26 cellular contexts compared by ENCODE assay signal in the genomic region with DNA sequence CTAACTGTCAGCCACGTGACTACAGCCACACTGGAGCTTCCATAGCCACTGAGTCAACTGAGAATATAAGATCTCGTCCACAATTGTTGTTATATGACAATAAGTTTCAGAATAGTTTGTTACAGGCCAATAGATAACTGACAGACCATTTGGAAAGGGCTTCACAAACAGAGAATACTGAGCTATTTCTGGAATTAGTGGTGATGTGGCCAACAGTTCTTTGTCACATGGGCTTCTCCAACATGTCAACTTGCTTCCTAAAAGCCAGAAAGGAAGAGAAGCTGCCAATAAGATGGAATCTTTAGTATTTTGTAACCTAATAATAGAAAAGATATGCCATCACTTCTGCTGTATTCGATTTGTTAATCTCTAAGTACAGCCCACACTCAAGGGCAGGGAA.
"Had no signal": no experiment of that assay in that cellular context is flagged by ENCODE, and none has a peak within 500 bp of the region (broad histone marks: within the 10 kb centered on the region; RNA-seq: fewer than 3 reads in every experiment).

No MANE protein-coding gene starts in this region.

- ATAC-seq: activated CD4-positive, alpha-beta T cell treated with anti-CD3 and anti-CD28 coated beads for 36 hours; activated CD8-positive, alpha-beta memory T cell treated with anti-CD3 and anti-CD28 coated beads, Interleukin-2, amount 10 ng/mL, durations not matched to agents 7 days and 5 days; activated CD8-positive, alpha-beta T cell treated with anti-CD3 and anti-CD28 coated beads, Interleukin-2, amount 10 ng/mL, durations not matched to agents 7 days and 5 days; activated naive CD4-positive, alpha-beta T cell treated with anti-CD3 and anti-CD28 coated beads, Interleukin-2, amount 50 U/mL, for 72 hours; activated T-cell treated with anti-CD3 and anti-CD28 coated beads, Interleukin-2, amount 50 U/mL, for 72 hours had no signal

- H3K4me1 ChIP-seq: colonic mucosa, esophagus squamous epithelium had no signal

- DNase-seq: activated CD4-positive, alpha-beta memory T cell treated with anti-CD3 and anti-CD28 coated beads for 36 hours; activated CD4-positive, alpha-beta T cell treated with anti-CD3 and anti-CD28 coated beads for 36 hours; activated CD4-positive, alpha-beta T cell treated with anti-CD3 and anti-CD28 coated beads, Interleukin-2, amount 10 ng/mL, durations not matched to agents 24 days and 14 days; activated CD4-positive, CD25-positive, alpha-beta regulatory T cell; activated CD4-positive, CD25-positive, alpha-beta regulatory T cell treated with anti-CD3 and anti-CD28 coated beads, Interleukin-2, amount 50 U/mL, for 72 hours; activated CD8-positive, alpha-beta memory T cell treated with anti-CD3 and anti-CD28 coated beads, Interleukin-2, amount 10 ng/mL, durations not matched to agents 7 days and 5 days; activated CD8-positive, alpha-beta memory T cell treated with anti-CD3 and anti-CD28 coated beads, Interleukin-2, amount 50 U/mL, for 48 hours; activated CD8-positive, alpha-beta T cell treated with anti-CD3 and anti-CD28 coated beads, Interleukin-2, amount 10 ng/mL, durations not matched to agents 7 days and 5 days; activated gamma-delta T cell; activated naive CD4-positive, alpha-beta T cell; activated naive CD4-positive, alpha-beta T cell treated with anti-CD3 and anti-CD28 coated beads, Interleukin-2, amount 10 ng/mL, durations not matched to agents 7 days and 5 days; activated naive CD8-positive, alpha-beta T cell treated with anti-CD3 and anti-CD28 coated beads, Interleukin-2, amount 10 ng/mL, durations not matched to agents 7 days and 5 days; activated T-cell treated with anti-CD3 and anti-CD28 coated beads for 4 hours; activated T-cell treated with anti-CD3 and anti-CD28 coated beads, Interleukin-2, amount 50 U/mL, for 24 hours; activated T-cell treated with anti-CD3 and anti-CD28 coated beads, Interleukin-2, amount 50 U/mL, for 72 hours; brain microvascular endothelial cell; caudate nucleus; cerebellar nuclear complex; colonic mucosa; effector CD8-positive, alpha-beta T cell; esophagus squamous epithelium; foreskin fibroblast; head of caudate nucleus; T-helper 2 cell had no signal

- H3K36me3 ChIP-seq: brain microvascular endothelial cell, colonic mucosa, esophagus squamous epithelium had no signal

- H3K4me3 ChIP-seq: colonic mucosa, esophagus squamous epithelium had no signal

- H3K9me3 ChIP-seq: colonic mucosa, esophagus squamous epithelium had no signal

- H3K27ac ChIP-seq: brain microvascular endothelial cell, colonic mucosa, epithelial cell of prostate, esophagus squamous epithelium had no signal

- H3K27me3 ChIP-seq: brain microvascular endothelial cell, colonic mucosa, esophagus squamous epithelium had no signal
